9 cellular contexts compared by ENCODE assay signal in the genomic region with DNA sequence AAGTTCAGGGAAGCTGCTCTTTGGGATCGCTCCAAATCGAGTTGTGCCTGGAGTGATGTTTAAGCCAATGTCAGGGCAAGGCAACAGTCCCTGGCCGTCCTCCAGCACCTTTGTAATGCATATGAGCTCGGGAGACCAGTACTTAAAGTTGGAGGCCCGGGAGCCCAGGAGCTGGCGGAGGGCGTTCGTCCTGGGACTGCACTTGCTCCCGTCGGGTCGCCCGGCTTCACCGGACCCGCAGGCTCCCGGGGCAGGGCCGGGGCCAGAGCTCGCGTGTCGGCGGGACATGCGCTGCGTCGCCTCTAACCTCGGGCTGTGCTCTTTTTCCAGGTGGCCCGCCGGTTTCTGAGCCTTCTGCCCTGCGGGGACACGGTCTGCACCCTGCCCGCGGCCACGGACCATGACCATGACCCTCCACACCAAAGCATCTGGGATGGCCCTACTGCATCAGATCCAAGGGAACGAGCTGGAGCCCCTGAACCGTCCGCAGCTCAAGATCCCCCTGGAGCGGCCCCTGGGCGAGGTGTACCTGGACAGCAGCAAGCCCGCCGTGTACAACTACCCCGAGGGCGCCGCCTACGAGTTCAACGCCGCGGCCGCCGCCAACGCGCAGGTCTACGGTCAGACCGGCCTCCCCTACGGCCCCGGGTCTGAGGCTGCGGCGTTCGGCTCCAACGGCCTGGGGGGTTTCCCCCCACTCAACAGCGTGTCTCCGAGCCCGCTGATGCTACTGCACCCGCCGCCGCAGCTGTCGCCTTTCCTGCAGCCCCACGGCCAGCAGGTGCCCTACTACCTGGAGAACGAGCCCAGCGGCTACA. TPM values are rescaled to one million over a fixed set of nuclear protein-coding genes. Genes with fewer than 3 reads are reported as not detected.
DNase-seq lines count a peak whose midpoint lies in the region; ATAC-seq and TF ChIP-seq lines count a peak whose summit lies in the region.
"Had no signal": no experiment of that assay in that cellular context is flagged by ENCODE, and none has a peak within 500 bp of the region (broad histone marks: within the 10 kb centered on the region; RNA-seq: fewer than 3 reads in every experiment).

TSS of gene ESR1 (plus strand) at position 170 of the 818 bp plus-strand sequence. CDS start at position 401, 231 bp downstream.

- CTCF ChIA-PET in CD8-positive, alpha-beta memory T cell (lab: Charles Lee): no interaction called here

- peak; percentile 12 for ATAC-seq in lung (ENCODE audit: insufficient read depth, low FRiP score)
- peak; percentile 50 to 62 for ATAC-seq in upper lobe of left lung (ENCODE audit: low FRiP score in 2 of 2)
- no peak for ATAC-seq in HG03095 (IDR thresholded peaks at IDR 0.05; ENCODE audit: unreplicated experiment)

- no peaks in the 10 kb centered on the region for H3K36me3 ChIP-seq in CD8-positive, alpha-beta memory T cell (ENCODE audit: insufficient read depth, low read length)
- H3K36me3 ChIP-seq in lung (ENCODE audit: control insufficient read depth in 2 of 2, insufficient read depth in 2 of 2, low read length in 2 of 2): no peaks in the 10 kb centered on the region
- H3K36me3 ChIP-seq in upper lobe of left lung: no peaks in the 10 kb centered on the region

- H3K9me3 Mint-ChIP-seq in CD8-positive, alpha-beta memory T cell: peaks cover 0 to 2% (median 0%) of the 10 kb centered on the region in 5 donors
- H3K9me3 Mint-ChIP-seq in IgD-negative memory B cell (peaks cover 0 to 2% (median 0%) of the 10 kb centered on the region in 3 donors), chondrocyte (ENCODE audit: low read depth) (no peaks in the 10 kb centered on the region)

- H3K27me3 ChIP-seq in CD8-positive, alpha-beta memory T cell (ENCODE audit: insufficient read depth, low read length, poor library complexity, severe bottlenecking): peaks cover 18% of the 10 kb centered on the region
- no peaks in the 10 kb centered on the region for H3K27me3 ChIP-seq in lung (ENCODE audit: control insufficient read depth, insufficient read depth)
- peaks cover 0 to 22% (median 13%) of the 10 kb centered on the region in 4 donors for H3K27me3 ChIP-seq in upper lobe of left lung

- TF ChIP-seq CTCF in chondrocyte (IDR thresholded peaks at IDR 0.05) (no peak), lung (IDR thresholded peaks at IDR 0.05; ENCODE audit: control extremely low read depth, extremely low read depth) (no peak), upper lobe of left lung (IDR thresholded peaks at IDR 0.05) (no peak)

- no peak within 1 kb of the TSS for H3K27ac Mint-ChIP-seq in CD8-positive, alpha-beta memory T cell
- no peak within 1 kb of the TSS for H3K27ac Mint-ChIP-seq in IgD-negative memory B cell
- no peak within 1 kb of the TSS for H3K27ac Mint-ChIP-seq in chondrocyte (ENCODE audit: unreplicated experiment)

- no peaks in the 10 kb centered on the region for H3K36me3 Mint-ChIP-seq in CD8-positive, alpha-beta memory T cell
- H3K36me3 Mint-ChIP-seq in IgD-negative memory B cell (peaks cover 2% of the 10 kb centered on the region), chondrocyte (ENCODE audit: low read depth) (no peaks in the 10 kb centered on the region)

- H3K4me3 Mint-ChIP-seq in CD8-positive, alpha-beta memory T cell: peak within 1 kb of the TSS; percentile 26 to 80 (median 63)
- peak within 1 kb of the TSS; percentile 51 to 95 (median 80) for H3K4me3 Mint-ChIP-seq in IgD-negative memory B cell
- H3K4me3 Mint-ChIP-seq in chondrocyte (ENCODE audit: unreplicated experiment): peak within 1 kb of the TSS; percentile 65

- H3K4me1 ChIP-seq in CD8-positive, alpha-beta memory T cell (ENCODE audit: insufficient read depth, low read length): no peaks in the 10 kb centered on the region
- peaks cover 0 to 9% of the 10 kb centered on the region in 2 donors for H3K4me1 ChIP-seq in lung (ENCODE audit: control insufficient read depth in 2 of 2, insufficient read depth in 2 of 2, low read length in 2 of 2)
- H3K4me1 ChIP-seq in upper lobe of left lung: peaks cover 12 to 29% (median 20%) of the 10 kb centered on the region in 4 donors

- H3K27ac ChIP-seq in CD8-positive, alpha-beta memory T cell (ENCODE audit: low read depth, low read length): no peak within 1 kb of the TSS
- no peak within 1 kb of the TSS for H3K27ac ChIP-seq in lung (ENCODE audit: low read depth in 1 of 2, low read length in 1 of 2)
- H3K27ac ChIP-seq in upper lobe of left lung: no peak within 1 kb of the TSS

- 2 to 3% methylated on average over 63 to 67 of the region's 67 CpGs for WGBS in lung, 2 donors
- 2% methylated on average over 33 of the region's 67 CpGs; no CpG with 5 or more reads in 1 of the 2 donors for WGBS in upper lobe of left lung, 2 donors

- H3K9me3 ChIP-seq in CD8-positive, alpha-beta memory T cell (ENCODE audit: low read length): no peaks in the 10 kb centered on the region
- H3K9me3 ChIP-seq in lung (ENCODE audit: control insufficient read depth in 2 of 2, insufficient read depth in 1 of 2, low read length in 1 of 2): peaks cover 0 to 2% of the 10 kb centered on the region in 2 donors
- H3K9me3 ChIP-seq in upper lobe of left lung: no peaks in the 10 kb centered on the region

- H3K4me3 ChIP-seq in CD8-positive, alpha-beta memory T cell (ENCODE audit: low read length): no peak within 1 kb of the TSS
- H3K4me3 ChIP-seq in lung (peak within 1 kb of the TSS; percentile 2), upper lobe of left lung (peak within 1 kb of the TSS; percentile 17 to 56 (median 46))

- POLR2A ChIA-PET in CD8-positive, alpha-beta memory T cell (lab: Charles Lee): no interaction called here

- peaks cover 31 to 56% of the 10 kb centered on the region in 2 donors for H3K27me3 Mint-ChIP-seq in CD8-positive, alpha-beta memory T cell
- H3K27me3 Mint-ChIP-seq in IgD-negative memory B cell: peaks cover 32% of the 10 kb centered on the region
- peaks cover 71% of the 10 kb centered on the region for H3K27me3 Mint-ChIP-seq in chondrocyte (ENCODE audit: low read depth)

- TF ChIP-seq EP300 in upper lobe of left lung (IDR thresholded peaks at IDR 0.05): no peak

- DNase-seq in CD8-positive, alpha-beta memory T cell: no peak
- no peak for DNase-seq in chondrocyte (ENCODE audit: low spot score)
- no peak for DNase-seq in lung (ENCODE audit: low spot score)
- peak; percentile 22 to 89 for DNase-seq in upper lobe of left lung
- DNase-seq in SW 1271 (lab: John Stamatoyannopoulos, UW): no peak
- DNase-seq in SK-N-DZ (ENCODE audit: low spot score): no peak

- no peak for TF ChIP-seq POLR2A in upper lobe of left lung (IDR thresholded peaks at IDR 0.05)

- peaks cover 10 to 22% (median 12%) of the 10 kb centered on the region in 3 donors for H3K4me1 Mint-ChIP-seq in CD8-positive, alpha-beta memory T cell
- H3K4me1 Mint-ChIP-seq in IgD-negative memory B cell (peaks cover 5 to 12% (median 6%) of the 10 kb centered on the region in 3 donors), chondrocyte (ENCODE audit: low read depth) (peaks cover 16% of the 10 kb centered on the region)

RNA-seq across cellular contexts. Expression of gene ESR1, which starts in this region (rescaled TPM):
- total RNA-seq in CD8-positive, alpha-beta memory T cell: under 1 TPM in 1 of 2 experiments, not detected in 1; 0.15 TPM
- polyA plus RNA-seq in CD8-positive, alpha-beta memory T cell: 1.2 TPM
- polyA plus RNA-seq in IgD-negative memory B cell: 1.5 TPM
- total RNA-seq in chondrocyte: not detected in 3 replicates
- 1 to 10 TPM; 1.3 to 3.7 TPM for total RNA-seq in lung
- polyA plus RNA-seq in lung: under 1 TPM; 0.14 to 0.31 TPM
- total RNA-seq in upper lobe of left lung: 1 to 10 TPM in 5 of 6 donors, under 1 TPM in 1; 0.91 to 4.7 (median 2.8) TPM
- polyA plus RNA-seq in SK-N-DZ (2014; cell fraction: cytosol; rRNA removed): not detected in 2 replicates
- not detected in 2 replicates for polyA plus RNA-seq in SK-N-DZ (2014; cell fraction: nucleus; rRNA removed)
- total RNA-seq: dermis microvascular lymphatic vessel endothelial cell had no signal

Comparison
In these comparisons a context has a peak if more than half of its experiments do, and no peak if none do; other contexts are left out.
1. DNase-seq: peak in upper lobe of left lung (2 of 2); none in CD8-positive, alpha-beta memory T cell (0 of 5), chondrocyte (single experiment), lung (single experiment), SW 1271 (0 of 2) and SK-N-DZ (single experiment).
2. Peak in every context shown above with its lines, with median percentiles within 50 percentile points of each other: H3K4me3 Mint-ChIP-seq.